In genomic region chr17:59505610-59506276, GRCh38 we compare ENCODE assay signal across 14 cellular contexts. TPM values are rescaled to one million over a fixed set of nuclear protein-coding genes. Genes with fewer than 3 reads are reported as not detected.
DNase-seq lines count a peak whose midpoint lies in the region; ATAC-seq, FAIRE-seq and TF ChIP-seq lines count a peak whose summit lies in the region.
"Had no signal": no experiment of that assay in that cellular context is flagged by ENCODE, and none has a peak within 500 bp of the region (broad histone marks: within the 10 kb centered on the region; RNA-seq: fewer than 3 reads in every experiment).

No MANE protein-coding gene starts in this region.

- H3K36me3 ChIP-seq in K562 (ENCODE audit: control insufficient read depth, insufficient read depth, low read length), result no peaks in the 10 kb centered on the region
- H3K36me3 ChIP-seq in upper lobe of right lung, result no peaks in the 10 kb centered on the region
- H3K36me3 ChIP-seq in tibial artery, result no peaks in the 10 kb centered on the region
- H3K36me3 ChIP-seq: pancreas had no signal

- H3K9ac ChIP-seq in K562 (ENCODE audit: insufficient read depth in 1 of 2, low read depth in 2 of 2, low read length in 2 of 2), result no peak overlapping the region

- no peaks in the 10 kb centered on the region for H3K9me1 ChIP-seq in K562 (ENCODE audit: control insufficient read depth, insufficient read depth, low read length)

- in situ Hi-C loops in K562 (cut with MboI), result no loop called here

- no peaks in the 10 kb centered on the region for H4K20me1 ChIP-seq in K562 (replicated peaks; ENCODE audit: control insufficient read depth, insufficient read depth, low read length)

- POLR2A ChIA-PET in K562 (lab: Yijun Ruan, JAX), result interaction anchor here (1.2 kb wide), 1 partner anchor 13 kb away, joined by 4 read pairs; no protein-coding TSS in a partner anchor

- H3K27ac ChIP-seq in K562 (ENCODE audit: extremely low read depth, low read depth, low read length) (no peak overlapping the region), upper lobe of right lung (no peak overlapping the region), tibial artery (no peak overlapping the region)
- H3K27ac ChIP-seq: pancreas had no signal

- no peak for TF ChIP-seq EP300 in K562 (IDR thresholded peaks at IDR 0.05; ENCODE audit: low read length)

- BruUV-seq in K562 (replicated peaks; lab: Mats Ljungman, UMichigan), result no TSS peak

- CTCF ChIA-PET in K562 (lab: Yijun Ruan, JAX; ENCODE audit: low intra/inter-chr PET ratio), result no interaction called here

- H3K9me3 ChIP-seq in K562 (replicated peaks; ENCODE audit: control insufficient read depth, insufficient read depth, low read depth, low read length) (no peaks in the 10 kb centered on the region), upper lobe of right lung (no peaks in the 10 kb centered on the region), tibial artery (no peaks in the 10 kb centered on the region)
- H3K9me3 ChIP-seq: pancreas had no signal

- H3K4me1 ChIP-seq in K562 (replicated peaks in 1 of 2; ENCODE audit: control insufficient read depth in 2 of 2, insufficient read depth in 2 of 2, low read length in 2 of 2) (no peaks in the 10 kb centered on the region), upper lobe of right lung (no peaks in the 10 kb centered on the region), tibial artery (peaks cover 0 to 3% (median 0%) of the 10 kb centered on the region in 4 donors)
- H3K4me1 ChIP-seq: pancreas had no signal

- no peak overlapping the region for H2AFZ ChIP-seq in K562 (ENCODE audit: low read depth, low read length)

- no peaks in the 10 kb centered on the region for H3K79me2 ChIP-seq in K562 (ENCODE audit: control insufficient read depth, insufficient read depth, low read length)

- ATAC-seq in K562, result no peak
- ATAC-seq in upper lobe of right lung, result peak; percentile 71
- ATAC-seq: pancreas had no signal

- H3K4me2 ChIP-seq in K562 (ENCODE audit: insufficient read depth, low read length), result no peak overlapping the region

- no peak for FAIRE-seq in K562 (lab: Jason Lieb, UNC)
- FAIRE-seq: GM12892, kidney, pancreas had no signal

- WGBS in K562 (ENCODE audit: insufficient coverage, low coverage, missing lambda C conversion rate), result 9% methylated on average over 4 of the region's 4 CpGs

- peak; percentile 24 for DNase-seq in HuH-7.5 (ENCODE audit: low spot score)
- DNase-seq in K562 (ENCODE audit: extremely low read depth in 1 of 4, low spot score in 3 of 4), result no peak
- DNase-seq in iris pigment epithelial cell (ENCODE audit: low read depth), result peak; percentile 30
- no peak for DNase-seq in upper lobe of right lung
- no peak for DNase-seq in tibial artery
- no peak for DNase-seq in GM19238 (ENCODE audit: insufficient read length, low spot score)
- DNase-seq in foreskin melanocyte, result no peak
- DNase-seq: CD4-positive, CD25-positive, alpha-beta regulatory T cell; Kasumi-1; kidney; NCI-H524; pancreas; stimulated activated naive CD4-positive, alpha-beta T cell treated with Interleukin-2 at 50 U/mL for 16 hours had no signal

- H3K4me3 ChIP-seq in K562 (no peak overlapping the region), upper lobe of right lung (no peak overlapping the region), tibial artery (no peak overlapping the region)
- H3K4me3 ChIP-seq: pancreas had no signal

- H3K27me3 ChIP-seq in K562 (ENCODE audit: control insufficient read depth in 2 of 2, insufficient read depth in 2 of 2, low read length in 2 of 2) (peaks cover 2 to 8% of the 10 kb centered on the region in 2 experiments; a peak in 4 of 5 replicates), upper lobe of right lung (no peaks in the 10 kb centered on the region), tibial artery (no peaks in the 10 kb centered on the region)
- H3K27me3 ChIP-seq: pancreas had no signal

- TF ChIP-seq RAD21 in K562 (CRISPR knock-in tag; conservative IDR thresholded peaks at IDR 0.05 in 1 of 2, IDR thresholded peaks at IDR 0.05 in 1 of 2), result no peak

- intact Hi-C loops in K562 (cut with micrococcal nuclease) (no loop called here), upper lobe of right lung (cut with DNase I) (no loop called here), tibial artery (cut with DNase I; ENCODE audit: low total_unique reads) (no loop called here)

- TF ChIP-seq CTCF in K562 (IDR thresholded peaks at IDR 0.05 in 2 of 3, conservative IDR thresholded peaks at IDR 0.05 in 1 of 3; ENCODE audit: insufficient read depth in 2 of 3, low read depth in 1 of 3, low read length in 3 of 3) (no peak), upper lobe of right lung (IDR thresholded peaks at IDR 0.05) (no peak), tibial artery (IDR thresholded peaks at IDR 0.05) (no peak)

- TF ChIP-seq POLR2A in K562 (conservative IDR thresholded peaks at IDR 0.05), result no peak

TF ChIP-seq in K562, 482 proteins besides CTCF, POLR2A, EP300 and RAD21:
- TF ChIP-seq TRIM24 (IDR thresholded peaks at IDR 0.05) (peak in 1 of 2 experiments; percentile 54; a peak in 1 of 4 replicates), ATF4 (CRISPR knock-in tag; IDR thresholded peaks at IDR 0.05) (peak; percentile 40; the same call in 1 of the 2 replicates), ZSCAN32 (CRISPR knock-in tag; IDR thresholded peaks at IDR 0.05) (peak; percentile 65), CEBPG (CRISPR knock-in tag; IDR thresholded peaks at IDR 0.05) (0 out of 2 replicates have a peak, but pooled peaks have one; percentile 40), CEBPG (tag; conservative IDR thresholded peaks at IDR 0.05 in 1 of 2, IDR thresholded peaks at IDR 0.05 in 1 of 2) (peak; percentile 14 to 76; a peak in 2 of 4 replicates), ZNF584 (CRISPR knock-in tag; IDR thresholded peaks at IDR 0.05; ENCODE audit: low read depth) (0 out of 2 replicates have a peak, but pooled peaks have one; percentile 29), ZNF639 (CRISPR knock-in tag; conservative IDR thresholded peaks at IDR 0.05 in 1 of 2, IDR thresholded peaks at IDR 0.05 in 1 of 2) (no peak)
TF ChIP-seq in K562: peak in this region for 5.

RNA-seq across cellular contexts. Expression of gene DHX40, which starts 59.7 kb away (rescaled TPM):
- 22.1 and 45.7 TPM in 2 replicates for total RNA-seq in K562 (2011; cell fraction: chromatin; rRNA removed; ENCODE audit: low replicate concordance)
- total RNA-seq in K562 (2011; cell fraction: nucleolus; rRNA removed), result 8.0 and 11.2 TPM in 2 replicates
- total RNA-seq in K562 (2011; cell fraction: nucleoplasm; rRNA removed), result 12.7 and 15.3 TPM in 2 replicates
- total RNA-seq in K562 (2014; rRNA removed), result 17.0 and 21.7 TPM in 2 replicates
- total RNA-seq in K562 (2014; rRNA removed; fragmentation: Illumina TruSeq; extraction: Trizol), result 26.4 and 31.6 TPM in 2 replicates
- total RNA-seq in K562 (2015; rRNA removed; fragmentation: Illumina TruSeq; extraction: Trizol), result 18.5 and 21.4 TPM in 2 replicates
- total RNA-seq in K562 (2021), result 18.2 and 18.5 TPM in 2 replicates
- 26.7 and 38.6 TPM in 2 replicates for polyA plus RNA-seq in K562 (2011; rRNA removed)
- polyA plus RNA-seq in K562 (2011; cell fraction: cytosol; rRNA removed), result 6.1 and 13.1 TPM in 2 replicates
- 10.3 and 17.9 TPM in 2 replicates for polyA plus RNA-seq in K562 (2011; cell fraction: nucleus; rRNA removed)
- 15.2 and 21.3 TPM in 2 replicates for polyA plus RNA-seq in K562 (2012)
- polyA plus RNA-seq in K562 (2014; fragmentation: Illumina TruSeq; extraction: Trizol), result 18.7 and 18.9 TPM in 2 replicates
- 1 to 10 TPM; 7.2 to 7.3 TPM for polyA plus RNA-seq in K562 (2014; fragmentation: Nextera tagmentation; extraction: Ambion mirVana)
- 15.5 and 16.4 TPM in 2 replicates for polyA plus RNA-seq in K562 (2014; rRNA removed)
- 45.2 and 48.4 TPM in 2 replicates for polyA minus RNA-seq in K562 (2011; rRNA and poly(A)+ RNA removed)
- polyA minus RNA-seq in K562 (2011; cell fraction: cytosol; rRNA and poly(A)+ RNA removed), result 22.1 and 23.2 TPM in 2 replicates
- polyA minus RNA-seq in K562 (2011; cell fraction: nucleus; rRNA and poly(A)+ RNA removed), result 11.0 and 15.9 TPM in 2 replicates
- 25.0 TPM for total RNA-seq in upper lobe of right lung

Comparison
In these comparisons a context has a peak if more than half of its experiments do, and no peak if none do; other contexts are left out.
1. DNase-seq: peak in HuH-7.5 (single experiment) and iris pigment epithelial cell (single experiment); none in K562 (0 of 4), upper lobe of right lung (single experiment), tibial artery (0 of 2), GM19238 (single experiment) and foreskin melanocyte (single experiment).